Comparison of ENCODE assay signal across 8 cellular contexts in the genomic region with DNA sequence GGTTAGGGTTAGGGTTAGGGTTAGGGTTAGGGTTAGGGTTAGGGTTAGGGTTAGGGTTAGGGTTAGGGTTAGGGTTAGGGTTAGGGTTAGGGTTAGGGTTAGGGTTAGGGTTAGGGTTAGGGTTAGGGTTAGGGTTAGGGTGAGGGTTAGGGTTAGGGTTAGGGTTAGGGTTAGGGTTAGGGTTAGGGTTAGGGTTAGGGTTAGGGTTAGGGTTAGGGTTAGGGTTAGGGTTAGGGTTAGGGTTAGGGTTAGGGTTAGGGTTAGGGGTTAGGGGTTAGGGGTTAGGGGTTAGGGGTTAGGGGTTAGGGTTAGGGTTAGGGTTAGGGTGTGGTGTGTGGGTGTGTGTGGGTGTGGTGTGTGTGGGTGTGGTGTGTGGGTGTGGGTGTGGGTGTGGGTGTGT. TPM values are rescaled to one million over a fixed set of nuclear protein-coding genes. Genes with fewer than 3 reads are reported as not detected.
"Had no signal": no experiment of that assay in that cellular context is flagged by ENCODE, and none has a peak within 500 bp of the region (broad histone marks: within the 10 kb centered on the region; RNA-seq: fewer than 3 reads in every experiment).

No MANE protein-coding gene starts in this region.

RNA-seq across cellular contexts. Expression of a gene that starts 33.0 kb away (rescaled TPM):
- total RNA-seq: left cardiac atrium, left ventricle myocardium superior, osteoblast, progenitor cell of endocrine pancreas, renal cortical epithelial cell, skeletal muscle tissue, subcutaneous adipose tissue had no signal
- polyA plus RNA-seq: aorta had no signal
